ENCODE assay signal across 10 cellular contexts in genomic region chr1:2840036-2840809, GRCh38. TPM values are rescaled to one million over a fixed set of nuclear protein-coding genes. Genes with fewer than 3 reads are reported as not detected.
A peak's percentile ranks its signal among the peaks of the same experiment; 100 is the strongest.
DNase-seq lines count a peak whose midpoint lies in the region; ATAC-seq lines count a peak whose summit lies in the region.
"Had no signal": no experiment of that assay in that cellular context is flagged by ENCODE, and none has a peak within 500 bp of the region (broad histone marks: within the 10 kb centered on the region; RNA-seq: fewer than 3 reads in every experiment).

No MANE protein-coding gene starts in this region.

- POLR2A ChIA-PET in activated naive CD8-positive, alpha-beta T cell treated with anti-CD3 and anti-CD28 coated beads, Interleukin-2, amount 10 ng/mL, durations not matched to agents 7 days and 5 days (lab: Charles Lee), result no interaction called here

- H3K4me1 Mint-ChIP-seq in activated CD4-positive, alpha-beta T cell treated with anti-CD3 and anti-CD28 coated beads, Interleukin-2, amount 10 ng/mL, durations not matched to agents 24 days and 14 days, result peaks cover 9% of the 10 kb centered on the region
- H3K4me1 Mint-ChIP-seq in activated naive CD8-positive, alpha-beta T cell treated with anti-CD3 and anti-CD28 coated beads, Interleukin-2, amount 10 ng/mL, durations not matched to agents 7 days and 5 days, result peaks cover 18% of the 10 kb centered on the region

- H3K27me3 Mint-ChIP-seq in activated CD4-positive, alpha-beta T cell treated with anti-CD3 and anti-CD28 coated beads, Interleukin-2, amount 10 ng/mL, durations not matched to agents 24 days and 14 days, result no peaks in the 10 kb centered on the region
- no peaks in the 10 kb centered on the region for H3K27me3 Mint-ChIP-seq in activated naive CD8-positive, alpha-beta T cell treated with anti-CD3 and anti-CD28 coated beads, Interleukin-2, amount 10 ng/mL, durations not matched to agents 7 days and 5 days

- H3K36me3 Mint-ChIP-seq in activated CD4-positive, alpha-beta T cell treated with anti-CD3 and anti-CD28 coated beads, Interleukin-2, amount 10 ng/mL, durations not matched to agents 24 days and 14 days (ENCODE audit: low read depth), result no peaks in the 10 kb centered on the region
- H3K36me3 Mint-ChIP-seq in activated naive CD8-positive, alpha-beta T cell treated with anti-CD3 and anti-CD28 coated beads, Interleukin-2, amount 10 ng/mL, durations not matched to agents 7 days and 5 days, result no peaks in the 10 kb centered on the region
- H3K36me3 Mint-ChIP-seq: brain had no signal

- intact Hi-C loops in activated CD4-positive, alpha-beta T cell treated with anti-CD3 and anti-CD28 coated beads, Interleukin-2, amount 10 ng/mL, durations not matched to agents 24 days and 14 days (cut with micrococcal nuclease), result no loop called here

- peak; percentile 86 for ATAC-seq in activated naive CD8-positive, alpha-beta T cell treated with anti-CD3 and anti-CD28 coated beads, Interleukin-2, amount 10 ng/mL, durations not matched to agents 7 days and 5 days (ENCODE audit: low read depth)
- no peak for ATAC-seq in GM19328 (IDR thresholded peaks at IDR 0.05; ENCODE audit: unreplicated experiment)
- no peak for ATAC-seq in GM19455 (IDR thresholded peaks at IDR 0.05; ENCODE audit: unreplicated experiment)
- no peak for ATAC-seq in HG03565 (IDR thresholded peaks at IDR 0.05; ENCODE audit: unreplicated experiment)

- H3K9me3 Mint-ChIP-seq in activated CD4-positive, alpha-beta T cell treated with anti-CD3 and anti-CD28 coated beads, Interleukin-2, amount 10 ng/mL, durations not matched to agents 24 days and 14 days, result no peaks in the 10 kb centered on the region
- H3K9me3 Mint-ChIP-seq in activated naive CD8-positive, alpha-beta T cell treated with anti-CD3 and anti-CD28 coated beads, Interleukin-2, amount 10 ng/mL, durations not matched to agents 7 days and 5 days, result no peaks in the 10 kb centered on the region

- peak overlapping the region; percentile 5 for H3K4me3 Mint-ChIP-seq in activated CD4-positive, alpha-beta T cell treated with anti-CD3 and anti-CD28 coated beads, Interleukin-2, amount 10 ng/mL, durations not matched to agents 24 days and 14 days
- peak overlapping the region; percentile 60 for H3K4me3 Mint-ChIP-seq in activated naive CD8-positive, alpha-beta T cell treated with anti-CD3 and anti-CD28 coated beads, Interleukin-2, amount 10 ng/mL, durations not matched to agents 7 days and 5 days
- H3K4me3 Mint-ChIP-seq: brain had no signal

- DNase-seq in HT1080 (ENCODE audit: low read depth) (peak; percentile 6), NCI-H2171 (lab: John Stamatoyannopoulos, UW) (no peak)
- DNase-seq in activated CD4-positive, alpha-beta T cell treated with anti-CD3 and anti-CD28 coated beads, Interleukin-2, amount 10 ng/mL, durations not matched to agents 24 days and 14 days, result peak; percentile 80
- peak; percentile 74 for DNase-seq in activated naive CD8-positive, alpha-beta T cell treated with anti-CD3 and anti-CD28 coated beads, Interleukin-2, amount 10 ng/mL, durations not matched to agents 7 days and 5 days
- peak; percentile 36 to 40 (median 38) for DNase-seq in stimulated activated CD4-positive, alpha-beta T cell treated with anti-CD3 and anti-CD28 coated beads, TNF-alpha, amount 100 ng/mL, for 1 hour (ENCODE audit: low read depth in 3 of 3, low spot score in 1 of 3)
- DNase-seq: hippocampal formation had no signal

- H3K27ac Mint-ChIP-seq in activated CD4-positive, alpha-beta T cell treated with anti-CD3 and anti-CD28 coated beads, Interleukin-2, amount 10 ng/mL, durations not matched to agents 24 days and 14 days, result no peak overlapping the region
- H3K27ac Mint-ChIP-seq in activated naive CD8-positive, alpha-beta T cell treated with anti-CD3 and anti-CD28 coated beads, Interleukin-2, amount 10 ng/mL, durations not matched to agents 7 days and 5 days, result peak overlapping the region; percentile 69

RNA-seq across cellular contexts. Expression of gene TTC34, which starts 38.7 kb away (rescaled TPM):
- 0.10 and 0.13 TPM in 2 replicates for total RNA-seq in HT1080 (2014; rRNA removed; shearing (Covaris generic))
- polyA plus RNA-seq in HT1080 (2015; cell fraction: cytosol; rRNA removed), result 0.03 and 0.05 TPM in 2 replicates
- polyA plus RNA-seq in HT1080 (2015; cell fraction: nucleus; rRNA removed), result 1.2 and 1.5 TPM in 2 replicates
- 1.3 and 1.8 TPM in 2 replicates for total RNA-seq in activated CD4-positive, alpha-beta T cell treated with anti-CD3 and anti-CD28 coated beads, Interleukin-2, amount 10 ng/mL, durations not matched to agents 24 days and 14 days
- 1 to 10 TPM; 2.7 to 2.8 TPM for total RNA-seq in activated naive CD8-positive, alpha-beta T cell treated with anti-CD3 and anti-CD28 coated beads, Interleukin-2, amount 10 ng/mL, durations not matched to agents 7 days and 5 days
